ENCODE assay signal across 8 cellular contexts in the genomic region with DNA sequence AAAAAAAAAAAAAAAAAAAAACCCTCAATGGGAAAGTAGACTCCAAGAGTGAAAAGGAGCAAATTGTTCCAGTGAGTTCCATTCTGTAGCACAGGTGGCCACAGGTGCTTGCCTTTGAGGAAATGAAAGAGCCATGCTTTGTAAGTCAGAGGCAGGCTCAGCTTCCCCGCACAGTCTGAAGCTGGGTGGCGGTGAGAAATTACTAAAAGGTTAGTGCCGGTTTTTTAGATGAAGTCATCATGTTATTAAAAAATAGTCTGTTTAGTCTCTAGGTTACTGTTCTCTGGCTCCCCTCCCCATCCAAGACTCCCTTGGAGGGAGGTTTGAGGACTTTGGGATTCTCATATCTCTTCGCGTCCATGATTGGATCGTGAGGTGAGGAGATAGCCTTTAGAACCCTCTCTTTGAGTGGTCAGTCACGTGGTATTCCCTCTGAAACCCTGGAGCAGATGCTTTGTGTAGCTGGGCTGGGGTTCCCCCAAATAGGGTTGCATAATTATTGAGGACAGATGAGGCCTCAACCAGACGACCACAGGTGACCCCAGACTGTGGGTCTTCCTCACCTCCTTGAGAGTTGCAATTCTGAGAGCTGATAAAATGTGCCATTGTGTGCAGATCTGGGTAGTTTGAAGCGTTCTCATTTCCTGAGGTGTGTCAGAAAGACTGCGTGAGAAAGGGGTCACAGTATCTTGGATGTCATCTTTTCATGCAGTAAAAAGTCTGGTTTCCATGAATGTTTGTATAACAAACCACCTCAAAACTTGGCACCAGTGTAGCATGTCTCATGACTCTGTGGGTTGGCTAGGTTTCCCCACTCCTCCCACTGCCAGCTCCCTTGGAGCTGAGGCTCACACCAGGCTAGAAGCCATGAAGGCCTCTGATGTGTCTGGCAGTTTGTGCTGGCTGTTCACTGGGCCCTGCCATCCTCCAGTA. TPM values are rescaled to one million over a fixed set of nuclear protein-coding genes. Genes with fewer than 3 reads are reported as not detected.
DNase-seq lines count a peak whose midpoint lies in the region; ATAC-seq and TF ChIP-seq lines count a peak whose summit lies in the region.

No MANE protein-coding gene starts in this region.

- H3K4me1 ChIP-seq in CD8-positive, alpha-beta memory T cell (ENCODE audit: insufficient read depth, low read length) = peaks cover 91% of the 10 kb centered on the region
- H3K4me1 ChIP-seq in vagina = peaks cover 74% of the 10 kb centered on the region

- peaks cover 90 to 99% (median 98%) of the 10 kb centered on the region in 3 donors for H3K4me1 Mint-ChIP-seq in CD8-positive, alpha-beta memory T cell
- peaks cover 14% of the 10 kb centered on the region for H3K4me1 Mint-ChIP-seq in nephron progenitor cell

- POLR2A ChIA-PET in CD8-positive, alpha-beta memory T cell (lab: Charles Lee) = interaction anchor here (1.0 to 10.1 kb wide), 4 partner anchors 9 to 116 kb away, joined by 5 to 126 read pairs (median 5); partner anchors contain the start of genes DDX56 and OGDH

- H3K4me3 ChIP-seq in CD8-positive, alpha-beta memory T cell (ENCODE audit: low read length) = no peak overlapping the region
- no peak overlapping the region for H3K4me3 ChIP-seq in vagina

- ATAC-seq in GM21381 (IDR thresholded peaks at IDR 0.05; ENCODE audit: unreplicated experiment) = peak; percentile 52

- no peaks in the 10 kb centered on the region for H3K27me3 Mint-ChIP-seq in CD8-positive, alpha-beta memory T cell
- H3K27me3 Mint-ChIP-seq in nephron progenitor cell (ENCODE audit: low read depth, poor library complexity) = no peaks in the 10 kb centered on the region

- no peaks in the 10 kb centered on the region for H3K9me3 Mint-ChIP-seq in CD8-positive, alpha-beta memory T cell
- H3K9me3 Mint-ChIP-seq in nephron progenitor cell = no peaks in the 10 kb centered on the region

- no peak for TF ChIP-seq POLR2A in vagina (IDR thresholded peaks at IDR 0.05)

- peak; percentile 21 to 84 (median 66) for DNase-seq in CD8-positive, alpha-beta memory T cell
- DNase-seq in HS-27A (ENCODE audit: low read depth) (peak; percentile 83), epidermal melanocyte (ENCODE audit: insufficient read length, low spot score) (peak; percentile 36), nephron progenitor cell (no peak), vagina (ENCODE audit: extremely low spot score in 2 of 2) (no peak), NCI-H1417 (lab: John Stamatoyannopoulos, UW) (no peak)
- DNase-seq in activated CD4-positive, alpha-beta T cell treated with anti-CD3 and anti-CD28 coated beads, Interleukin-2, amount 50 U/mL, for 4 hours = peak; percentile 48 to 58

- no peaks in the 10 kb centered on the region for H3K27me3 ChIP-seq in CD8-positive, alpha-beta memory T cell (ENCODE audit: insufficient read depth, low read length, poor library complexity, severe bottlenecking)
- H3K27me3 ChIP-seq in vagina = no peaks in the 10 kb centered on the region

- CTCF ChIA-PET in CD8-positive, alpha-beta memory T cell (lab: Charles Lee) = interaction anchor here (1.0 to 4.1 kb wide), 2 partner anchors 9 to 27 kb away, joined by 3 to 26 read pairs; partner anchors contain the start of gene OGDH

- H3K27ac ChIP-seq in CD8-positive, alpha-beta memory T cell (ENCODE audit: low read depth, low read length) = peak overlapping the region; percentile 87
- H3K27ac ChIP-seq in vagina = peak overlapping the region; percentile 69

- H3K36me3 ChIP-seq in CD8-positive, alpha-beta memory T cell (ENCODE audit: insufficient read depth, low read length) = no peaks in the 10 kb centered on the region
- H3K36me3 ChIP-seq in vagina = peaks cover 0 to 8% of the 10 kb centered on the region in 2 donors

- no peaks in the 10 kb centered on the region for H3K9me3 ChIP-seq in CD8-positive, alpha-beta memory T cell (ENCODE audit: low read length)
- no peaks in the 10 kb centered on the region for H3K9me3 ChIP-seq in vagina

- TF ChIP-seq CTCF in nephron progenitor cell (IDR thresholded peaks at IDR 0.05) (no peak), vagina (IDR thresholded peaks at IDR 0.05) (no peak)

- intact Hi-C loops in vagina (cut with DNase I) = no loop called here

- peaks cover 4 to 17% (median 8%) of the 10 kb centered on the region in 3 donors for H3K36me3 Mint-ChIP-seq in CD8-positive, alpha-beta memory T cell
- peaks cover 27% of the 10 kb centered on the region for H3K36me3 Mint-ChIP-seq in nephron progenitor cell (ENCODE audit: low read depth)

- H3K4me3 Mint-ChIP-seq in CD8-positive, alpha-beta memory T cell = peak overlapping the region; percentile 41 to 87 (median 76)
- H3K4me3 Mint-ChIP-seq in nephron progenitor cell = no peak overlapping the region

- H3K27ac Mint-ChIP-seq in CD8-positive, alpha-beta memory T cell = peak overlapping the region; percentile 90 to 100 (median 100)
- H3K27ac Mint-ChIP-seq in nephron progenitor cell = peak overlapping the region; percentile 57

RNA-seq across cellular contexts. Expression of gene OGDH, which starts 27.1 kb away (rescaled TPM):
- 10 to 100 TPM; 92.8 to 93.8 TPM for total RNA-seq in CD8-positive, alpha-beta memory T cell
- polyA plus RNA-seq in CD8-positive, alpha-beta memory T cell = 58.3 TPM
- total RNA-seq in vagina = 80.0 TPM

RNA-seq across cellular contexts. Expression of gene TMED4, which starts 51.5 kb away (rescaled TPM):
- total RNA-seq in CD8-positive, alpha-beta memory T cell = 10 to 100 TPM; 78.8 to 80.5 TPM
- 84.3 TPM for polyA plus RNA-seq in CD8-positive, alpha-beta memory T cell
- 102 TPM for total RNA-seq in vagina

RNA-seq across cellular contexts. Expression of gene DDX56, which starts 59.8 kb away (rescaled TPM):
- 100 to 1,000 TPM; 148 to 158 TPM for total RNA-seq in CD8-positive, alpha-beta memory T cell
- polyA plus RNA-seq in CD8-positive, alpha-beta memory T cell = 36.0 TPM
- 60.2 TPM for total RNA-seq in vagina

Comparison
In these comparisons a context has a peak if more than half of its experiments do, and no peak if none do; other contexts are left out.
1. DNase-seq: peak in CD8-positive, alpha-beta memory T cell (5 of 5), HS-27A (single experiment), activated CD4-positive, alpha-beta T cell treated with anti-CD3 and anti-CD28 coated beads, Interleukin-2, amount 50 U/mL, for 4 hours (2 of 2) and epidermal melanocyte (single experiment); none in nephron progenitor cell (single experiment), vagina (0 of 2) and NCI-H1417 (0 of 3).